ENCODE assay signal across 17 cellular contexts in genomic region chr9:34459356-34459755, GRCh38. TPM values are rescaled to one million over a fixed set of nuclear protein-coding genes. Genes with fewer than 3 reads are reported as not detected.
DNase-seq lines count a peak whose midpoint lies in the region; ATAC-seq and TF ChIP-seq lines count a peak whose summit lies in the region.
"Had no signal": no experiment of that assay in that cellular context is flagged by ENCODE, and none has a peak within 500 bp of the region (broad histone marks: within the 10 kb centered on the region; RNA-seq: fewer than 3 reads in every experiment).

No MANE protein-coding gene starts in this region.

- H3K27ac ChIP-seq in breast epithelium (peak overlapping the region in 1 of 2 donors; percentile 33), brain microvascular endothelial cell (no peak overlapping the region)
- H3K27ac ChIP-seq: adrenal gland had no signal

- CTCF ChIA-PET in MCF 10A (lab: Yijun Ruan, JAX): interaction anchor here (0.6 to 7.6 kb wide), 3 partner anchors 31 to 55 kb away, joined by 3 to 22 read pairs (median 3); no protein-coding TSS in a partner anchor

- H3K4me3 Mint-ChIP-seq in MCF 10A (ENCODE audit: unreplicated experiment): peak overlapping the region; percentile 98
- peak overlapping the region; percentile 90 for H3K4me3 Mint-ChIP-seq in activated T-helper 17 cell treated with anti-CD3 and anti-CD28 coated beads, Interleukin-2, amount 50 U/mL, for 72 hours
- H3K4me3 Mint-ChIP-seq in memory B cell: peak overlapping the region; percentile 86

- DNase-seq in MCF 10A (ENCODE audit: unreplicated experiment) (no peak), breast epithelium (ENCODE audit: low spot score in 2 of 2) (no peak), memory B cell (ENCODE audit: low spot score in 2 of 2) (no peak), brain microvascular endothelial cell (no peak), C1 segment of cervical spinal cord (lab: John Stamatoyannopoulos, UW) (no peak)
- no peak for DNase-seq in stimulated activated CD4-positive, alpha-beta T cell treated with anti-CD3 and anti-CD28 coated beads, Interleukin-12 subunit alpha, Interleukin-12 subunit beta, amount 100 ng/mL, for 4 hours
- DNase-seq: cortex of kidney, trophoblast cell had no signal

- H3K27ac Mint-ChIP-seq in MCF 10A (ENCODE audit: low read depth, unreplicated experiment) (no peak overlapping the region), memory B cell (no peak overlapping the region)
- peak overlapping the region; percentile 85 for H3K27ac Mint-ChIP-seq in activated T-helper 17 cell treated with anti-CD3 and anti-CD28 coated beads, Interleukin-2, amount 50 U/mL, for 72 hours

- BruUV-seq in MCF 10A (replicated peaks; lab: Mats Ljungman, UMichigan): no TSS peak

- peaks cover 7% of the 10 kb centered on the region for H3K36me3 Mint-ChIP-seq in MCF 10A (ENCODE audit: insufficient read depth, unreplicated experiment)
- no peaks in the 10 kb centered on the region for H3K36me3 Mint-ChIP-seq in activated T-helper 17 cell treated with anti-CD3 and anti-CD28 coated beads, Interleukin-2, amount 50 U/mL, for 72 hours (ENCODE audit: low read depth)
- no peaks in the 10 kb centered on the region for H3K36me3 Mint-ChIP-seq in memory B cell
- H3K36me3 Mint-ChIP-seq: mesothelial cell of epicardium had no signal

- intact Hi-C loops in MCF 10A (cut with micrococcal nuclease): no loop called here
- intact Hi-C loops in breast epithelium (cut with DNase I; ENCODE audit: low total_unique reads): no loop called here

- H3K27me3 Mint-ChIP-seq in MCF 10A (ENCODE audit: insufficient read depth, unreplicated experiment): no peaks in the 10 kb centered on the region
- peaks cover 4% of the 10 kb centered on the region for H3K27me3 Mint-ChIP-seq in activated T-helper 17 cell treated with anti-CD3 and anti-CD28 coated beads, Interleukin-2, amount 50 U/mL, for 72 hours
- H3K27me3 Mint-ChIP-seq in memory B cell: peaks cover 6% of the 10 kb centered on the region

- H3K4me3 ChIP-seq in breast epithelium (no peak overlapping the region), brain microvascular endothelial cell (ENCODE audit: low read depth, low read length) (no peak overlapping the region)

- no peak for TF ChIP-seq POLR2A in breast epithelium (IDR thresholded peaks at IDR 0.05)

- TF ChIP-seq CTCF in MCF 10A (IDR thresholded peaks at IDR 0.05; ENCODE audit: unreplicated experiment) (no peak), breast epithelium (IDR thresholded peaks at IDR 0.05) (no peak), brain microvascular endothelial cell (IDR thresholded peaks at IDR 0.05; ENCODE audit: low read depth, low read length, missing control alignments) (no peak)

- no peaks in the 10 kb centered on the region for H3K36me3 ChIP-seq in breast epithelium
- no peaks in the 10 kb centered on the region for H3K36me3 ChIP-seq in brain microvascular endothelial cell (replicated peaks)
- H3K36me3 ChIP-seq: adrenal gland had no signal

- H3K27me3 ChIP-seq in breast epithelium (no peaks in the 10 kb centered on the region), brain microvascular endothelial cell (replicated peaks) (no peaks in the 10 kb centered on the region)
- H3K27me3 ChIP-seq: adrenal gland had no signal

- no peak for ATAC-seq in activated T-helper 17 cell treated with anti-CD3 and anti-CD28 coated beads, Interleukin-2, amount 50 U/mL, for 72 hours (replicated peaks)
- ATAC-seq in memory B cell (ENCODE audit: low read depth) (no peak), GM21786 (IDR thresholded peaks at IDR 0.05; ENCODE audit: unreplicated experiment) (no peak)

- peaks cover 35% of the 10 kb centered on the region for H3K4me1 Mint-ChIP-seq in MCF 10A (ENCODE audit: insufficient read depth, unreplicated experiment)
- peaks cover 37% of the 10 kb centered on the region for H3K4me1 Mint-ChIP-seq in activated T-helper 17 cell treated with anti-CD3 and anti-CD28 coated beads, Interleukin-2, amount 50 U/mL, for 72 hours
- H3K4me1 Mint-ChIP-seq in memory B cell: peaks cover 15% of the 10 kb centered on the region

- in situ Hi-C loops in brain microvascular endothelial cell (cut with HindIII; ENCODE audit: low pct_ligation_motif_present, low sequenced_read_pairs): no loop called here

- H3K9me3 ChIP-seq in breast epithelium: no peaks in the 10 kb centered on the region
- H3K9me3 ChIP-seq: adrenal gland had no signal

- H3K9me3 Mint-ChIP-seq in MCF 10A (ENCODE audit: unreplicated experiment) (no peaks in the 10 kb centered on the region), memory B cell (no peaks in the 10 kb centered on the region)
- no peaks in the 10 kb centered on the region for H3K9me3 Mint-ChIP-seq in activated T-helper 17 cell treated with anti-CD3 and anti-CD28 coated beads, Interleukin-2, amount 50 U/mL, for 72 hours
- H3K9me3 Mint-ChIP-seq: mesothelial cell of epicardium had no signal

- POLR2A ChIA-PET in MCF 10A (lab: Yijun Ruan, JAX): no interaction called here

- no peaks in the 10 kb centered on the region for H3K4me1 ChIP-seq in breast epithelium

RNA-seq across cellular contexts. Expression of gene DNAI1, which starts 0.8 kb away (rescaled TPM):
- total RNA-seq in MCF 10A (2022): not detected in 2 replicates
- 1 to 10 TPM in 2 of 3 donors, not detected in 1; 1.6 to 3.2 TPM for total RNA-seq in breast epithelium
- total RNA-seq in activated T-helper 17 cell treated with anti-CD3 and anti-CD28 coated beads, Interleukin-2, amount 50 U/mL, for 72 hours: not detected
- total RNA-seq: activated CD8-positive, alpha-beta memory T cell treated with anti-CD3 and anti-CD28 coated beads for 36 hours; Daoy; GM12878; K562; mesothelial cell of epicardium; pulmonary artery endothelial cell had no signal

RNA-seq across cellular contexts. Expression of gene FAM219A, which starts 1.0 kb away (rescaled TPM):
- 19.3 and 20.3 TPM in 2 replicates for total RNA-seq in MCF 10A (2022)
- total RNA-seq in breast epithelium: 1 to 10 TPM; 8.2 to 9.2 (median 9.0) TPM
- 10 to 100 TPM; 12.5 to 12.9 TPM for total RNA-seq in activated T-helper 17 cell treated with anti-CD3 and anti-CD28 coated beads, Interleukin-2, amount 50 U/mL, for 72 hours
